8 cellular contexts compared by ENCODE assay signal in the genomic region with DNA sequence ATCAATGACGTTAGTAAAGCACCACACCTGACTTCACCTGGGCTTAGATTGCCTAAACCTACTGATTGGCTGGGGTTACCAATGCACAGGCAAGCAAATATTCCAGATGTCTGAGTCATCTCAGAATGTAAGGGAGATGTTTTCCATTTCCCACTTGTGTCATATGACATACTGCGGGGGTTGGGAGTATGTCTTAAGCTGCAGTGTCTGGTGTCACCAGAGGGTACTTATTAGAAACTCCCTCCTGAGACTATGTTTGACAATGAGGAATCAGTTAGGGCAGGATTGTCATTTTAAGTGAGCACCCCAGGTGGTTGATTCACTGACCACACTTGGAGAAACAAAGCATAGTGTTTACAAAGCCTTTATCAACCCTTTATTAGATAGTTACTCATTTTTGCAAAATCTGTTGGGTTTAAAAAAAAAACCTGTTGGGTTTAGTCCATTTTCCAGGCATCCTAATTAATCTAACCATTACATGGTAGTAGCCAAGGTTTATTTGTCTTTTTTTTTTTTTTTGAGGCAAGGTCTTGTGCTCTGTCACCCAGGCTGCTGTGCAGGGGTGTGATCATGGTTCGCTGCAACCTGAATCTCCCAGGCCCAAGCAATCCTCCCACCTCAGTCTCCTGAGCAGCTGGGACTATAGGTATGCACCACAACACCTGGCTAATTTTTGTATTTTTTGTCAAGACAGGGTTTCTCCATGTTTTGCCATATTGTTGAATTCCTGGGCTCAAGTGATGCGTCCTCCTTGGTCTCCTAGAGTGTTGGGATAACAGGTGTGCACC.
DNase-seq lines count a peak whose midpoint lies in the region; ATAC-seq and TF ChIP-seq lines count a peak whose summit lies in the region.

No MANE protein-coding gene starts in this region.

- 84% methylated on average over 4 of the region's 4 CpGs for WGBS in SK-N-SH (ENCODE audit: low lambda C conversion rate)
- WGBS in lower leg skin, 2 donors = 84 to 86% methylated on average over 4 of the region's 4 CpGs

- POLR2A ChIA-PET in SK-N-SH (lab: Yijun Ruan, JAX) = no interaction called here

- intact Hi-C loops in lower leg skin (cut with DNase I; ENCODE audit: low total_unique reads) = no loop called here

- no peaks in the 10 kb centered on the region for H3K9me2 ChIP-seq in SK-N-SH

- no peaks in the 10 kb centered on the region for H3K27me3 ChIP-seq in SK-N-SH (ENCODE audit: insufficient read depth)

- peak overlapping the region; percentile 40 to 95; a peak in 3 of 4 replicates for H3K27ac ChIP-seq in SK-N-SH (ENCODE audit: low read depth in 2 of 2, low read length in 1 of 2)

- H3K4me2 ChIP-seq in SK-N-SH = no peak overlapping the region

- TF ChIP-seq EP300 in Ishikawa (IDR thresholded peaks at IDR 0.05; ENCODE audit: borderline replicate concordance) (0 out of 2 replicates have a peak, but pooled peaks have one; percentile 28), SK-N-SH (IDR thresholded peaks at IDR 0.05; ENCODE audit: borderline replicate concordance in 1 of 2, low read depth in 1 of 2, low read length in 1 of 2) (peak in 1 of 2 experiments; percentile 85; a peak in 2 of 4 replicates)

- peaks cover 66% of the 10 kb centered on the region for H3F3A ChIP-seq in SK-N-SH (replicated peaks; ENCODE audit: insufficient read depth)

- no peak overlapping the region; a peak in 1 of 4 replicates for H3K4me3 ChIP-seq in SK-N-SH (ENCODE audit: low read depth in 2 of 2, low read length in 1 of 2)
- H3K4me3 ChIP-seq in lower leg skin (ENCODE audit: low read depth, poor library complexity, severe bottlenecking) = no peak overlapping the region

- no peaks in the 10 kb centered on the region for H3K9me3 ChIP-seq in SK-N-SH

- peaks cover 16 to 43% of the 10 kb centered on the region in 2 experiments for H3K36me3 ChIP-seq in SK-N-SH (replicated peaks in 1 of 2; ENCODE audit: control insufficient read depth in 1 of 2, insufficient read depth in 2 of 2, low read length in 1 of 2)

- H4K20me1 ChIP-seq in SK-N-SH (ENCODE audit: insufficient read depth) = no peaks in the 10 kb centered on the region

- peak; percentile 97 for DNase-seq in DMS53 (lab: John Stamatoyannopoulos, UW)
- no peak for DNase-seq in SK-N-SH
- peak; percentile 76 for DNase-seq in iPS-NIHi11 (ENCODE audit: low spot score)
- DNase-seq in lower leg skin (ENCODE audit: low spot score in 2 of 2) = no peak

- no peak for ATAC-seq in HG03460 (IDR thresholded peaks at IDR 0.05; ENCODE audit: unreplicated experiment)
- no peak for ATAC-seq in GM18517 (IDR thresholded peaks at IDR 0.05; ENCODE audit: unreplicated experiment)
- no peak for ATAC-seq in GM19467 (IDR thresholded peaks at IDR 0.05; ENCODE audit: unreplicated experiment)

- TF ChIP-seq CTCF in SK-N-SH (IDR thresholded peaks at IDR 0.05) (peak; percentile 25; the same call in 1 of the 2 replicates), lower leg skin (IDR thresholded peaks at IDR 0.05) (no peak)

- H3K79me2 ChIP-seq in SK-N-SH (ENCODE audit: insufficient read depth) = peaks cover 98% of the 10 kb centered on the region

- H2AFZ ChIP-seq in SK-N-SH (ENCODE audit: low read depth) = no peak overlapping the region

- TF ChIP-seq POLR2A in lower leg skin (IDR thresholded peaks at IDR 0.05) = no peak

- no peak for TF ChIP-seq RAD21 in Ishikawa (IDR thresholded peaks at IDR 0.05; ENCODE audit: low read depth)
- TF ChIP-seq RAD21 in SK-N-SH (IDR thresholded peaks at IDR 0.05; ENCODE audit: low read length) = no peak

- peaks cover 44 to 62% of the 10 kb centered on the region in 2 experiments for H3K4me1 ChIP-seq in SK-N-SH (ENCODE audit: control insufficient read depth in 1 of 2, insufficient read depth in 2 of 2, low read depth in 1 of 2, low read length in 1 of 2)

- CTCF ChIA-PET in SK-N-SH (lab: Yijun Ruan, JAX) = interaction anchor here (2.2 kb wide), 1 partner anchor 69 kb away, joined by 10 read pairs; no protein-coding TSS in a partner anchor

- H3K9ac ChIP-seq in SK-N-SH = no peak overlapping the region

TF ChIP-seq in Ishikawa, 13 proteins besides CTCF, POLR2A, EP300 and RAD21:
- TF ChIP-seq CEBPB (IDR thresholded peaks at IDR 0.05) = peak; percentile 24; the same call in 1 of the 2 replicates
- 0 out of 2 replicates have a peak, but pooled peaks have one; percentile 13 for TF ChIP-seq TCF12 (IDR thresholded peaks at IDR 0.05; ENCODE audit: low read depth)
- no peak for TF ChIP-seq TAF1 (IDR thresholded peaks at IDR 0.05; ENCODE audit: low read depth)
- peak; percentile 33 for TF ChIP-seq TEAD4 (IDR thresholded peaks at IDR 0.05)
- no peak for TF ChIP-seq FOXM1 (IDR thresholded peaks at IDR 0.05; ENCODE audit: borderline replicate concordance, low read depth)
- TF ChIP-seq, protein P1, sequence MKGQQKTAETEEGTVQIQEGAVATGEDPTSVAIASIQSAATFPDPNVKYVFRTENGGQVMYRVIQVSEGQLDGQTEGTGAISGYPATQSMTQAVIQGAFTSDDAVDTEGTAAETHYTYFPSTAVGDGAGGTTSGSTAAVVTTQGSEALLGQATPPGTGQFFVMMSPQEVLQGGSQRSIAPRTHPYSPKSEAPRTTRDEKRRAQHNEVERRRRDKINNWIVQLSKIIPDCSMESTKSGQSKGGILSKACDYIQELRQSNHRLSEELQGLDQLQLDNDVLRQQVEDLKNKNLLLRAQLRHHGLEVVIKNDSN (IDR thresholded peaks at IDR 0.05) = peak; percentile 50; the same call in 1 of the 2 replicates

TF ChIP-seq in SK-N-SH, 30 proteins besides CTCF, POLR2A, EP300 and RAD21 (continues in another document):
- TF ChIP-seq, protein P2, sequence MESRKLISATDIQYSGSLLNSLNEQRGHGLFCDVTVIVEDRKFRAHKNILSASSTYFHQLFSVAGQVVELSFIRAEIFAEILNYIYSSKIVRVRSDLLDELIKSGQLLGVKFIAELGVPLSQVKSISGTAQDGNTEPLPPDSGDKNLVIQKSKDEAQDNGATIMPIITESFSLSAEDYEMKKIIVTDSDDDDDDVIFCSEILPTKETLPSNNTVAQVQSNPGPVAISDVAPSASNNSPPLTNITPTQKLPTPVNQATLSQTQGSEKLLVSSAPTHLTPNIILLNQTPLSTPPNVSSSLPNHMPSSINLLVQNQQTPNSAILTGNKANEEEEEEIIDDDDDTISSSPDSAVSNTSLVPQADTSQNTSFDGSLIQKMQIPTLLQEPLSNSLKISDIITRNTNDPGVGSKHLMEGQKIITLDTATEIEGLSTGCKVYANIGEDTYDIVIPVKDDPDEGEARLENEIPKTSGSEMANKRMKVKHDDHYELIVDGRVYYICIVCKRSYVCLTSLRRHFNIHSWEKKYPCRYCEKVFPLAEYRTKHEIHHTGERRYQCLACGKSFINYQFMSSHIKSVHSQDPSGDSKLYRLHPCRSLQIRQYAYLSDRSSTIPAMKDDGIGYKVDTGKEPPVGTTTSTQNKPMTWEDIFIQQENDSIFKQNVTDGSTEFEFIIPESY (IDR thresholded peaks at IDR 0.05; ENCODE audit: borderline replicate concordance, low read depth) = no peak
- TF ChIP-seq, protein P1 (IDR thresholded peaks at IDR 0.05; ENCODE audit: borderline replicate concordance, low read depth) = peak; percentile 72
- TF ChIP-seq CHD2 (IDR thresholded peaks at IDR 0.05; ENCODE audit: low read length, partially characterized antibody) = peak; percentile 44
- TF ChIP-seq, protein P3, sequence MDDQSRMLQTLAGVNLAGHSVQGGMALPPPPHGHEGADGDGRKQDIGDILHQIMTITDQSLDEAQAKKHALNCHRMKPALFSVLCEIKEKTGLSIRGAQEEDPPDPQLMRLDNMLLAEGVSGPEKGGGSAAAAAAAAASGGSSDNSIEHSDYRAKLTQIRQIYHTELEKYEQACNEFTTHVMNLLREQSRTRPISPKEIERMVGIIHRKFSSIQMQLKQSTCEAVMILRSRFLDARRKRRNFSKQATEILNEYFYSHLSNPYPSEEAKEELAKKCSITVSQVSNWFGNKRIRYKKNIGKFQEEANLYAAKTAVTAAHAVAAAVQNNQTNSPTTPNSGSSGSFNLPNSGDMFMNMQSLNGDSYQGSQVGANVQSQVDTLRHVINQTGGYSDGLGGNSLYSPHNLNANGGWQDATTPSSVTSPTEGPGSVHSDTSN (IDR thresholded peaks at IDR 0.05) = peak; percentile 77
- no peak for TF ChIP-seq FOXM1 (IDR thresholded peaks at IDR 0.05; ENCODE audit: low read depth)
- TF ChIP-seq GABPA (IDR thresholded peaks at IDR 0.05; ENCODE audit: low read depth) = no peak
- TF ChIP-seq, protein P4, sequence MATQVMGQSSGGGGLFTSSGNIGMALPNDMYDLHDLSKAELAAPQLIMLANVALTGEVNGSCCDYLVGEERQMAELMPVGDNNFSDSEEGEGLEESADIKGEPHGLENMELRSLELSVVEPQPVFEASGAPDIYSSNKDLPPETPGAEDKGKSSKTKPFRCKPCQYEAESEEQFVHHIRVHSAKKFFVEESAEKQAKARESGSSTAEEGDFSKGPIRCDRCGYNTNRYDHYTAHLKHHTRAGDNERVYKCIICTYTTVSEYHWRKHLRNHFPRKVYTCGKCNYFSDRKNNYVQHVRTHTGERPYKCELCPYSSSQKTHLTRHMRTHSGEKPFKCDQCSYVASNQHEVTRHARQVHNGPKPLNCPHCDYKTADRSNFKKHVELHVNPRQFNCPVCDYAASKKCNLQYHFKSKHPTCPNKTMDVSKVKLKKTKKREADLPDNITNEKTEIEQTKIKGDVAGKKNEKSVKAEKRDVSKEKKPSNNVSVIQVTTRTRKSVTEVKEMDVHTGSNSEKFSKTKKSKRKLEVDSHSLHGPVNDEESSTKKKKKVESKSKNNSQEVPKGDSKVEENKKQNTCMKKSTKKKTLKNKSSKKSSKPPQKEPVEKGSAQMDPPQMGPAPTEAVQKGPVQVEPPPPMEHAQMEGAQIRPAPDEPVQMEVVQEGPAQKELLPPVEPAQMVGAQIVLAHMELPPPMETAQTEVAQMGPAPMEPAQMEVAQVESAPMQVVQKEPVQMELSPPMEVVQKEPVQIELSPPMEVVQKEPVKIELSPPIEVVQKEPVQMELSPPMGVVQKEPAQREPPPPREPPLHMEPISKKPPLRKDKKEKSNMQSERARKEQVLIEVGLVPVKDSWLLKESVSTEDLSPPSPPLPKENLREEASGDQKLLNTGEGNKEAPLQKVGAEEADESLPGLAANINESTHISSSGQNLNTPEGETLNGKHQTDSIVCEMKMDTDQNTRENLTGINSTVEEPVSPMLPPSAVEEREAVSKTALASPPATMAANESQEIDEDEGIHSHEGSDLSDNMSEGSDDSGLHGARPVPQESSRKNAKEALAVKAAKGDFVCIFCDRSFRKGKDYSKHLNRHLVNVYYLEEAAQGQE (IDR thresholded peaks at IDR 0.05; ENCODE audit: low read depth, low read length) = no peak
- TF ChIP-seq POLR2AphosphoS5 (IDR thresholded peaks at IDR 0.05; ENCODE audit: low read depth, low read length) = peak; percentile 75
- TF ChIP-seq JUND (IDR thresholded peaks at IDR 0.05) = peak; percentile 85

Comparison
In these comparisons a context has a peak if more than half of its experiments do, and no peak if none do; other contexts are left out.
1. DNase-seq: peak in DMS53 (single experiment) and iPS-NIHi11 (single experiment); none in SK-N-SH (single experiment) and lower leg skin (0 of 2).